Comparison of ENCODE assay signal across 8 cellular contexts in the genomic region with DNA sequence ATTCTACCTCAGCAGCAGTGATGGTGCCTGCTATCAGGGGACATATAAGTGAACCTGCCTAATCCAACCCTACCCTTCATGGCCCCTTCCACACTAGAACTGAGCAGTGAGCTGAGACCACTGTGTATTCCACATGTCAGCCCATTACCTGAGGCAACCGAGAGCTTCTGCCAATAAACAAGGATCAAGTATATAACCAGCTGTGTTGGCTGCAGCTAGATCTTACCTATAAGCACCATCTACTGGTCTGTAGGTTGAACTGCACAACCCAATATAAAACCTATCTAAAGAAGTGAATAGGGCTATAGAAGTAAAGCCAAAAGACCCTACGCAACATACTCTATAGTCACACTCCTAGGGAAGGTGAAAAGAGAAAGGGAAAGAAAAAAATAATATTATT.
DNase-seq lines count a peak whose midpoint lies in the region; ATAC-seq, FAIRE-seq and TF ChIP-seq lines count a peak whose summit lies in the region.

No MANE protein-coding gene starts in this region.

- H3K27ac ChIP-seq in Peyer's patch, result no peak overlapping the region
- H3K27ac ChIP-seq in epithelial cell of prostate, result no peak overlapping the region
- no peak overlapping the region for H3K27ac ChIP-seq in pancreas

- TF ChIP-seq CTCF in Peyer's patch (IDR thresholded peaks at IDR 0.05) (peak in 5 of 6 experiments; percentile 5 to 47 (median 38)), pancreas (IDR thresholded peaks at IDR 0.05) (peak in 3 of 4 donors; percentile 15 to 45 (median 37))

- intact Hi-C loops in pancreas (cut with DNase I), result no loop called here

- H3K4me1 ChIP-seq in Peyer's patch (no peaks in the 10 kb centered on the region), pancreas (no peaks in the 10 kb centered on the region)

- peaks cover 0 to 4% (median 0%) of the 10 kb centered on the region in 4 donors for H3K9me3 ChIP-seq in Peyer's patch
- H3K9me3 ChIP-seq in pancreas, result no peaks in the 10 kb centered on the region

- H3K4me3 ChIP-seq in Peyer's patch, result no peak overlapping the region
- no peak overlapping the region for H3K4me3 ChIP-seq in pancreas

- H3K27me3 ChIP-seq in Peyer's patch, result no peaks in the 10 kb centered on the region
- H3K27me3 ChIP-seq in pancreas, result no peaks in the 10 kb centered on the region

- DNase-seq in CMK (ENCODE audit: low read depth) (peak; percentile 7), GM19238 (ENCODE audit: insufficient read length, low spot score) (peak; percentile 5), Peyer's patch (no peak), epithelial cell of prostate (ENCODE audit: low read depth, low spot score) (peak; percentile 33), pancreas (no peak), midbrain (lab: John Stamatoyannopoulos, UW) (no peak)

- 33 to 35% methylated on average over 2 of the region's 2 CpGs for WGBS in pancreas, 2 donors

- H3K36me3 ChIP-seq in Peyer's patch (no peaks in the 10 kb centered on the region), pancreas (no peaks in the 10 kb centered on the region)

- FAIRE-seq in pancreas (lab: Jason Lieb, UNC), result no peak

- no peak for TF ChIP-seq POLR2A in Peyer's patch (IDR thresholded peaks at IDR 0.05)

- peak; percentile 62 for ATAC-seq in HG03520 (IDR thresholded peaks at IDR 0.05; ENCODE audit: unreplicated experiment)
- peak in 3 of 4 donors; percentile 71 to 80 (median 76) for ATAC-seq in pancreas
- no peak for ATAC-seq in HG03045 (IDR thresholded peaks at IDR 0.05; ENCODE audit: unreplicated experiment)

Comparison
In these comparisons a context has a peak if more than half of its experiments do, and no peak if none do; other contexts are left out.
1. DNase-seq: peak in CMK (single experiment), GM19238 (single experiment) and epithelial cell of prostate (single experiment); none in Peyer's patch (0 of 3), pancreas (0 of 6) and midbrain (single experiment).